In genomic region chr9:127728808-127729207, GRCh38 we compare ENCODE assay signal across 27 cellular contexts. TPM values are rescaled to one million over a fixed set of nuclear protein-coding genes. Genes with fewer than 3 reads are reported as not detected.
DNase-seq lines count a peak whose midpoint lies in the region; ATAC-seq, FAIRE-seq and TF ChIP-seq lines count a peak whose summit lies in the region.
"Had no signal": no experiment of that assay in that cellular context is flagged by ENCODE, and none has a peak within 500 bp of the region (broad histone marks: within the 10 kb centered on the region; RNA-seq: fewer than 3 reads in every experiment).

No MANE protein-coding gene starts in this region.

- H3K36me3 ChIP-seq in RWPE2 (ENCODE audit: low read depth) (no peaks in the 10 kb centered on the region), K562 (ENCODE audit: control insufficient read depth, insufficient read depth, low read length) (no peaks in the 10 kb centered on the region), BE2C (no peaks in the 10 kb centered on the region)

- TF ChIP-seq RAD21 in K562 (CRISPR knock-in tag; conservative IDR thresholded peaks at IDR 0.05 in 1 of 2, IDR thresholded peaks at IDR 0.05 in 1 of 2), result no peak

- H3K79me2 ChIP-seq in K562 (ENCODE audit: control insufficient read depth, insufficient read depth, low read length), result no peaks in the 10 kb centered on the region

- H3K4me3 ChIP-seq in RWPE2 (ENCODE audit: severe bottlenecking) (no peak overlapping the region), K562 (no peak overlapping the region), BE2C (ENCODE audit: low read depth, low read length) (no peak overlapping the region)
- H3K4me3 ChIP-seq: BLaER1 treated with 17β-estradiol and CSF1 and Interleukin-3, amounts not matched to agents 10 nM and 100 nM; GM12878 had no signal

- H3K9me3 ChIP-seq in RWPE2 (ENCODE audit: severe bottlenecking), result no peaks in the 10 kb centered on the region
- no peaks in the 10 kb centered on the region for H3K9me3 ChIP-seq in K562 (replicated peaks; ENCODE audit: control insufficient read depth, insufficient read depth, low read depth, low read length)
- H3K9me3 ChIP-seq in BE2C, result no peaks in the 10 kb centered on the region
- H3K9me3 ChIP-seq: BLaER1 treated with 17β-estradiol and CSF1 and Interleukin-3, amounts not matched to agents 10 nM and 100 nM; Caco-2 had no signal

- no peak overlapping the region for H3K27ac ChIP-seq in RWPE2 (ENCODE audit: poor library complexity, severe bottlenecking)
- no peak overlapping the region for H3K27ac ChIP-seq in K562 (ENCODE audit: extremely low read depth, low read depth, low read length)
- H3K27ac ChIP-seq: BLaER1 treated with 17β-estradiol and CSF1 and Interleukin-3, amounts not matched to agents 10 nM and 100 nM; C4-2B had no signal

- in situ Hi-C loops in K562 (cut with MboI), result no loop called here

- no peak for TF ChIP-seq EP300 in K562 (IDR thresholded peaks at IDR 0.05; ENCODE audit: low read length)

- H4K20me1 ChIP-seq in K562 (replicated peaks; ENCODE audit: control insufficient read depth, insufficient read depth, low read length), result no peaks in the 10 kb centered on the region; the same call in 1 of the 2 replicates

- peak overlapping the region in 1 of 2 experiments; percentile 23; a peak in 1 of 4 replicates for H3K9ac ChIP-seq in K562 (ENCODE audit: insufficient read depth in 1 of 2, low read depth in 2 of 2, low read length in 2 of 2)

- DNase-seq in RWPE2 (ENCODE audit: low spot score) (peak; percentile 49), K562 (ENCODE audit: extremely low read depth in 1 of 4, low spot score in 3 of 4) (no peak), posterior vena cava (ENCODE audit: low spot score) (peak; percentile 59), BE2C (no peak), GM03348 (ENCODE audit: low spot score) (no peak)
- DNase-seq in stimulated activated CD4-positive, alpha-beta T cell treated with anti-CD3 and anti-CD28 coated beads, Interleukin-4, amount 100 ng/mL, for 1 hour, result no peak
- DNase-seq: 8988T; ACHN; Caco-2; Calu3; CD4-positive, alpha-beta T cell; CD8-positive, alpha-beta T cell; DMS79 treated with DMSO at 0.1 percent for 48 hours; GF-D8 had no signal

- CTCF ChIA-PET in K562 (lab: Yijun Ruan, JAX; ENCODE audit: low intra/inter-chr PET ratio), result no interaction called here

- no peaks in the 10 kb centered on the region for H3K27me3 ChIP-seq in RWPE2 (ENCODE audit: insufficient read depth, poor library complexity, severe bottlenecking)
- H3K27me3 ChIP-seq in K562 (ENCODE audit: control insufficient read depth in 2 of 2, insufficient read depth in 2 of 2, low read length in 2 of 2), result no peaks in the 10 kb centered on the region; a peak in 1 of 5 replicates
- H3K27me3 ChIP-seq in BE2C, result no peaks in the 10 kb centered on the region
- H3K27me3 ChIP-seq: BLaER1 treated with 17β-estradiol and CSF1 and Interleukin-3, amounts not matched to agents 10 nM and 100 nM had no signal

- no peak for FAIRE-seq in K562 (lab: Jason Lieb, UNC)
- FAIRE-seq: A204.1, D721Med, G401.6, GM12878, GM12892, GM18507, GM19239 had no signal

- no peak for ATAC-seq in RWPE2 (ENCODE audit: low read depth)
- no peak for ATAC-seq in K562
- no peak for ATAC-seq in GM18868 (IDR thresholded peaks at IDR 0.05; ENCODE audit: unreplicated experiment)
- ATAC-seq: CD8-positive, alpha-beta T cell; GM12878 had no signal

- H2AFZ ChIP-seq in K562 (ENCODE audit: low read depth, low read length), result no peak overlapping the region

- TF ChIP-seq POLR2A in K562 (conservative IDR thresholded peaks at IDR 0.05), result no peak

- TF ChIP-seq CTCF in RWPE2 (IDR thresholded peaks at IDR 0.05; ENCODE audit: poor library complexity, severe bottlenecking) (no peak), K562 (IDR thresholded peaks at IDR 0.05 in 2 of 3, conservative IDR thresholded peaks at IDR 0.05 in 1 of 3; ENCODE audit: insufficient read depth in 2 of 3, low read depth in 1 of 3, low read length in 3 of 3) (no peak), BE2C (IDR thresholded peaks at IDR 0.05; ENCODE audit: low read depth, low read length) (no peak)

- POLR2A ChIA-PET in K562 (lab: Yijun Ruan, JAX), result interaction anchor here (0.7 to 1.8 kb wide), 5 partner anchors 9 to 158 kb away, joined by 3 to 5 read pairs (median 4); partner anchors contain the start of gene PTRH1

- no peaks in the 10 kb centered on the region for H3K4me1 ChIP-seq in RWPE2 (ENCODE audit: insufficient read depth, poor library complexity, severe bottlenecking)
- H3K4me1 ChIP-seq in K562 (replicated peaks in 1 of 2; ENCODE audit: control insufficient read depth in 2 of 2, insufficient read depth in 2 of 2, low read length in 2 of 2), result peaks cover 0 to 40% of the 10 kb centered on the region in 2 experiments; a peak in 3 of 5 replicates
- H3K4me1 ChIP-seq in BE2C, result peaks cover 5% of the 10 kb centered on the region; the same call in 1 of the 2 replicates
- H3K4me1 ChIP-seq: Caco-2 had no signal

- H3K9me1 ChIP-seq in K562 (ENCODE audit: control insufficient read depth, insufficient read depth, low read length), result no peaks in the 10 kb centered on the region

- no peak overlapping the region for H3K4me2 ChIP-seq in K562 (ENCODE audit: insufficient read depth, low read length)
- H3K4me2 ChIP-seq: BLaER1 treated with 17β-estradiol and CSF1 and Interleukin-3, amounts not matched to agents 10 nM and 100 nM had no signal

- 22% methylated on average over 8 of the region's 8 CpGs for WGBS in K562 (ENCODE audit: insufficient coverage, low coverage, missing lambda C conversion rate)

- BruUV-seq in K562 (replicated peaks; lab: Mats Ljungman, UMichigan), result no TSS peak

- intact Hi-C loops in K562 (cut with micrococcal nuclease) (no loop called here), posterior vena cava (cut with DNase I) (loop anchor here in 1 of 2 donors (10.0 kb wide), 1 partner anchor 224 kb away; no protein-coding TSS in a partner anchor)

RNA-seq across cellular contexts. Expression of gene TOR2A, which starts 6.3 kb away (rescaled TPM):
- 7.9 and 25.4 TPM in 2 replicates for total RNA-seq in K562 (2011; cell fraction: chromatin; rRNA removed; ENCODE audit: low replicate concordance)
- total RNA-seq in K562 (2011; cell fraction: nucleolus; rRNA removed), result 33.0 and 44.0 TPM in 2 replicates
- 22.6 and 27.5 TPM in 2 replicates for total RNA-seq in K562 (2011; cell fraction: nucleoplasm; rRNA removed)
- total RNA-seq in K562 (2014; rRNA removed) (21.3 and 23.5 TPM in 2 replicates), K562 (2014; rRNA removed; fragmentation: Illumina TruSeq; extraction: Trizol) (3.0 and 3.7 TPM in 2 replicates), K562 (2015; rRNA removed; fragmentation: Illumina TruSeq; extraction: Trizol) (11.1 and 12.0 TPM in 2 replicates), K562 (2021) (25.9 and 28.3 TPM in 2 replicates), posterior vena cava (1 to 10 TPM; 4.9 to 8.2 TPM)
- polyA plus RNA-seq in K562 (2011; rRNA removed) (8.4 and 15.0 TPM in 2 replicates), K562 (2014; fragmentation: Illumina TruSeq; extraction: Trizol) (15.7 and 22.6 TPM in 2 replicates), K562 (2014; fragmentation: Nextera tagmentation; extraction: Ambion mirVana) (1 to 10 TPM in 1 of 2 experiments, under 1 TPM in 1; 0.80 to 1.1 TPM), K562 (2014; rRNA removed) (22.5 and 27.2 TPM in 2 replicates)
- polyA plus RNA-seq in K562 (2011; cell fraction: cytosol; rRNA removed), result 20.5 and 35.0 TPM in 2 replicates
- 34.3 and 45.7 TPM in 2 replicates for polyA plus RNA-seq in K562 (2011; cell fraction: nucleus; rRNA removed)
- polyA plus RNA-seq in K562 (2012), result 20.6 and 50.6 TPM in 2 replicates
- polyA minus RNA-seq in K562 (2011; rRNA and poly(A)+ RNA removed), result 2.8 and 3.6 TPM in 2 replicates
- polyA minus RNA-seq in K562 (2011; cell fraction: cytosol; rRNA and poly(A)+ RNA removed), result 11.3 and 18.2 TPM in 2 replicates
- polyA minus RNA-seq in K562 (2011; cell fraction: nucleus; rRNA and poly(A)+ RNA removed), result 12.5 and 19.1 TPM in 2 replicates
- polyA plus RNA-seq in BE2C (2012; ENCODE audit: insufficient read depth, insufficient read length, low read depth), result 33.8 TPM

RNA-seq across cellular contexts. Expression of gene TTC16, which starts 12.9 kb away (rescaled TPM):
- total RNA-seq in K562 (2011; cell fraction: chromatin; rRNA removed; ENCODE audit: low replicate concordance), result not detected in 2 replicates
- not detected in 2 replicates for total RNA-seq in K562 (2011; cell fraction: nucleolus; rRNA removed)
- total RNA-seq in K562 (2011; cell fraction: nucleoplasm; rRNA removed), result not detected in 2 replicates
- not detected in 2 replicates for total RNA-seq in K562 (2014; rRNA removed)
- not detected in 2 replicates for total RNA-seq in K562 (2014; rRNA removed; fragmentation: Illumina TruSeq; extraction: Trizol)
- not detected in 2 replicates for total RNA-seq in K562 (2015; rRNA removed; fragmentation: Illumina TruSeq; extraction: Trizol)
- total RNA-seq in K562 (2021), result not detected in 2 replicates
- polyA plus RNA-seq in K562 (2011; rRNA removed), result not detected in 2 replicates
- polyA plus RNA-seq in K562 (2011; cell fraction: cytosol; rRNA removed), result not detected in 2 replicates
- 0.03 and 0.04 TPM in 2 replicates for polyA plus RNA-seq in K562 (2011; cell fraction: nucleus; rRNA removed)
- not detected in 2 replicates for polyA plus RNA-seq in K562 (2012)
- not detected in 2 replicates for polyA plus RNA-seq in K562 (2014; fragmentation: Illumina TruSeq; extraction: Trizol)
- not detected for polyA plus RNA-seq in K562 (2014; fragmentation: Nextera tagmentation; extraction: Ambion mirVana)
- 0.11 TPM in 1 of 2 replicates, not detected in the other for polyA plus RNA-seq in K562 (2014; rRNA removed)
- polyA minus RNA-seq in K562 (2011; rRNA and poly(A)+ RNA removed), result not detected in 2 replicates
- not detected in 2 replicates for polyA minus RNA-seq in K562 (2011; cell fraction: cytosol; rRNA and poly(A)+ RNA removed)
- polyA minus RNA-seq in K562 (2011; cell fraction: nucleus; rRNA and poly(A)+ RNA removed), result not detected in 2 replicates
- under 1 TPM; 0.09 to 0.14 TPM for total RNA-seq in posterior vena cava
- 0.28 TPM for polyA plus RNA-seq in BE2C (2012; ENCODE audit: insufficient read depth, insufficient read length, low read depth)
- total RNA-seq: A673, Caco-2, Calu3, GM12878 had no signal
- polyA plus RNA-seq: AG04450 had no signal

RNA-seq across cellular contexts. Expression of gene PTRH1, which starts 13.3 kb away (rescaled TPM):
- 4.6 and 11.9 TPM in 2 replicates for total RNA-seq in K562 (2011; cell fraction: chromatin; rRNA removed; ENCODE audit: low replicate concordance)
- 19.0 and 19.2 TPM in 2 replicates for total RNA-seq in K562 (2011; cell fraction: nucleolus; rRNA removed)
- total RNA-seq in K562 (2011; cell fraction: nucleoplasm; rRNA removed), result 7.1 and 7.3 TPM in 2 replicates
- total RNA-seq in K562 (2014; rRNA removed) (43.1 and 54.3 TPM in 2 replicates), K562 (2014; rRNA removed; fragmentation: Illumina TruSeq; extraction: Trizol) (1.1 and 1.8 TPM in 2 replicates), K562 (2015; rRNA removed; fragmentation: Illumina TruSeq; extraction: Trizol) (7.4 and 8.0 TPM in 2 replicates), K562 (2021) (21.1 and 21.6 TPM in 2 replicates), posterior vena cava (1 to 10 TPM; 8.7 to 9.1 TPM)
- polyA plus RNA-seq in K562 (2011; rRNA removed) (5.7 and 8.1 TPM in 2 replicates), K562 (2014; fragmentation: Illumina TruSeq; extraction: Trizol) (3.1 and 6.7 TPM in 2 replicates), K562 (2014; fragmentation: Nextera tagmentation; extraction: Ambion mirVana) (1 to 10 TPM in 1 of 2 experiments, under 1 TPM in 1; 0.63 to 1.0 TPM), K562 (2014; rRNA removed) (28.2 and 44.3 TPM in 2 replicates)
- polyA plus RNA-seq in K562 (2011; cell fraction: cytosol; rRNA removed), result 12.2 and 34.1 TPM in 2 replicates
- 7.6 and 15.8 TPM in 2 replicates for polyA plus RNA-seq in K562 (2011; cell fraction: nucleus; rRNA removed)
- 12.2 and 19.2 TPM in 2 replicates for polyA plus RNA-seq in K562 (2012)
- 1.0 and 1.1 TPM in 2 replicates for polyA minus RNA-seq in K562 (2011; rRNA and poly(A)+ RNA removed)
- polyA minus RNA-seq in K562 (2011; cell fraction: cytosol; rRNA and poly(A)+ RNA removed), result 3.9 and 5.4 TPM in 2 replicates
- 4.1 and 6.2 TPM in 2 replicates for polyA minus RNA-seq in K562 (2011; cell fraction: nucleus; rRNA and poly(A)+ RNA removed)
- 33.7 TPM for polyA plus RNA-seq in BE2C (2012; ENCODE audit: insufficient read depth, insufficient read length, low read depth)

RNA-seq across cellular contexts. Expression of gene CFAP157, which starts 22.0 kb away (rescaled TPM):
- total RNA-seq in K562 (2011; cell fraction: chromatin; rRNA removed; ENCODE audit: low replicate concordance), result not detected in 2 replicates
- not detected in 2 replicates for total RNA-seq in K562 (2011; cell fraction: nucleolus; rRNA removed)
- total RNA-seq in K562 (2011; cell fraction: nucleoplasm; rRNA removed), result not detected in 2 replicates
- total RNA-seq in K562 (2014; rRNA removed) (not detected in 2 replicates), K562 (2014; rRNA removed; fragmentation: Illumina TruSeq; extraction: Trizol) (not detected in 2 replicates), K562 (2015; rRNA removed; fragmentation: Illumina TruSeq; extraction: Trizol) (not detected in 2 replicates), K562 (2021) (not detected in 2 replicates), posterior vena cava (under 1 TPM; 0.14 TPM)
- polyA plus RNA-seq in K562 (2011; rRNA removed) (not detected in 2 replicates), K562 (2014; fragmentation: Illumina TruSeq; extraction: Trizol) (not detected in 2 replicates), K562 (2014; fragmentation: Nextera tagmentation; extraction: Ambion mirVana) (under 1 TPM in 1 of 2 experiments, not detected in 1; 0.03 TPM), K562 (2014; rRNA removed) (not detected in 2 replicates)
- polyA plus RNA-seq in K562 (2011; cell fraction: cytosol; rRNA removed), result not detected in 2 replicates
- polyA plus RNA-seq in K562 (2011; cell fraction: nucleus; rRNA removed), result 0.06 TPM in 1 of 2 replicates, not detected in the other
- 0.60 and 0.99 TPM in 2 replicates for polyA plus RNA-seq in K562 (2012)
- not detected in 2 replicates for polyA minus RNA-seq in K562 (2011; rRNA and poly(A)+ RNA removed)
- not detected in 2 replicates for polyA minus RNA-seq in K562 (2011; cell fraction: cytosol; rRNA and poly(A)+ RNA removed)
- polyA minus RNA-seq in K562 (2011; cell fraction: nucleus; rRNA and poly(A)+ RNA removed), result not detected in 2 replicates
- polyA plus RNA-seq in BE2C (2012; ENCODE audit: insufficient read depth, insufficient read length, low read depth), result 5.2 TPM
- total RNA-seq: A673, Caco-2, GM12878 had no signal
- polyA plus RNA-seq: AG04450, BJ had no signal

RNA-seq across cellular contexts. Expression of gene SH2D3C, which starts 49.7 kb away (rescaled TPM):
- total RNA-seq in K562 (2011; cell fraction: chromatin; rRNA removed; ENCODE audit: low replicate concordance), result 0.77 and 4.1 TPM in 2 replicates
- 0.92 and 1.2 TPM in 2 replicates for total RNA-seq in K562 (2011; cell fraction: nucleolus; rRNA removed)
- total RNA-seq in K562 (2011; cell fraction: nucleoplasm; rRNA removed), result 0.88 and 1.3 TPM in 2 replicates
- total RNA-seq in K562 (2014; rRNA removed) (0.29 and 1.2 TPM in 2 replicates), K562 (2014; rRNA removed; fragmentation: Illumina TruSeq; extraction: Trizol) (0.11 and 0.19 TPM in 2 replicates), K562 (2015; rRNA removed; fragmentation: Illumina TruSeq; extraction: Trizol) (0.29 and 0.34 TPM in 2 replicates), K562 (2021) (0.83 and 0.89 TPM in 2 replicates), posterior vena cava (10 to 100 TPM; 13.7 to 18.9 TPM)
- polyA plus RNA-seq in K562 (2011; rRNA removed) (0.22 and 1.3 TPM in 2 replicates), K562 (2014; fragmentation: Illumina TruSeq; extraction: Trizol) (0.19 and 0.29 TPM in 2 replicates), K562 (2014; fragmentation: Nextera tagmentation; extraction: Ambion mirVana) (under 1 TPM in 1 of 2 experiments, not detected in 1; 0.03 TPM), K562 (2014; rRNA removed) (0.21 and 0.38 TPM in 2 replicates)
- 0.86 and 1.3 TPM in 2 replicates for polyA plus RNA-seq in K562 (2011; cell fraction: cytosol; rRNA removed)
- polyA plus RNA-seq in K562 (2011; cell fraction: nucleus; rRNA removed), result 1.5 TPM in 2 replicates
- polyA plus RNA-seq in K562 (2012), result 1.2 and 2.2 TPM in 2 replicates
- polyA minus RNA-seq in K562 (2011; rRNA and poly(A)+ RNA removed), result 0.42 and 0.46 TPM in 2 replicates
- polyA minus RNA-seq in K562 (2011; cell fraction: cytosol; rRNA and poly(A)+ RNA removed), result 2.4 TPM in 1 of 2 replicates, not detected in the other
- polyA minus RNA-seq in K562 (2011; cell fraction: nucleus; rRNA and poly(A)+ RNA removed), result 0.94 and 1.00 TPM in 2 replicates
- polyA plus RNA-seq in BE2C (2012; ENCODE audit: insufficient read depth, insufficient read length, low read depth), result 12.5 TPM
- total RNA-seq: A673, Calu3 had no signal
- polyA plus RNA-seq: AG04450 had no signal

Comparison
In these comparisons a context has a peak if more than half of its experiments do, and no peak if none do; other contexts are left out.
1. DNase-seq: peak in RWPE2 (single experiment) and posterior vena cava (single experiment); none in K562 (0 of 4), BE2C (single experiment), GM03348 (single experiment) and stimulated activated CD4-positive, alpha-beta T cell treated with anti-CD3 and anti-CD28 coated beads, Interleukin-4, amount 100 ng/mL, for 1 hour (single experiment).